10 cellular contexts compared by ENCODE assay signal in genomic region chr1:110406407-110406806, GRCh38. TPM values are rescaled to one million over a fixed set of nuclear protein-coding genes. Genes with fewer than 3 reads are reported as not detected.
DNase-seq lines count a peak whose midpoint lies in the region; TF ChIP-seq lines count a peak whose summit lies in the region.
"Not testable (repeated sequence)": the region's sequence is repeated elsewhere in the genome, so short reads cannot be mapped to it uniquely, and the experiment has no call there.
"Had no signal": no experiment of that assay in that cellular context is flagged by ENCODE, and none has a peak within 500 bp of the region (broad histone marks: within the 10 kb centered on the region; RNA-seq: fewer than 3 reads in every experiment).

No MANE protein-coding gene starts in this region.

- not testable (repeated sequence) for H3K79me2 ChIP-seq in OCI-LY1 (ENCODE audit: insufficient read depth, low read length)

- H3K4me1 Mint-ChIP-seq in glutamatergic neuron (ENCODE audit: low read depth, unreplicated experiment): not testable (repeated sequence)

- H3K9me3 ChIP-seq in OCI-LY1 (ENCODE audit: low read length); mucosa of rectum (ENCODE audit: control insufficient read depth in 2 of 2, low read length in 2 of 2): not testable (repeated sequence)

- H3K4me3 ChIP-seq in GM06990 (replicated peaks; ENCODE audit: low read depth, low read length) (peak overlapping the region; percentile 99), OCI-LY1 (ENCODE audit: low read depth, low read length, poor library complexity, severe bottlenecking) (peak overlapping the region; percentile 79), cardiac fibroblast (replicated peaks in 1 of 2; ENCODE audit: low read depth in 2 of 2, low read length in 2 of 2) (peak overlapping the region; percentile 77 to 89), mucosa of rectum (ENCODE audit: low read length in 2 of 2) (peak overlapping the region; percentile 92 to 97), skeletal muscle cell (ENCODE audit: low read depth, low read length) (peak overlapping the region; percentile 92)

- H3K4me2 ChIP-seq in OCI-LY1 (ENCODE audit: low read length): peak overlapping the region; percentile 92

- H2AFZ ChIP-seq in OCI-LY1 (ENCODE audit: low read length): not testable (repeated sequence)

- H3K36me3 ChIP-seq in GM06990 (ENCODE audit: control insufficient read depth, insufficient read depth, low read length): not testable (repeated sequence)
- H3K36me3 ChIP-seq in OCI-LY1 (ENCODE audit: insufficient read depth, low read length) (peaks cover 39% of the 10 kb centered on the region), mucosa of rectum (ENCODE audit: control insufficient read depth in 2 of 2, insufficient read depth in 2 of 2, low read length in 2 of 2) (peaks cover 29 to 31% of the 10 kb centered on the region in 2 donors)

- H3K9ac ChIP-seq in OCI-LY1 (ENCODE audit: low read length) (peak overlapping the region; percentile 86), mucosa of rectum (ENCODE audit: low read depth in 1 of 2, low read length in 2 of 2) (peak overlapping the region; percentile 14 to 99)

- not testable (repeated sequence) for H4K20me1 ChIP-seq in OCI-LY1 (ENCODE audit: insufficient read depth, low read length)

- H3K4me3 Mint-ChIP-seq in glutamatergic neuron (ENCODE audit: unreplicated experiment): peak overlapping the region; percentile 99

- H3K4me1 ChIP-seq in OCI-LY1 (ENCODE audit: insufficient read depth, low read length, severe bottlenecking): peaks cover 31% of the 10 kb centered on the region
- not testable (repeated sequence) for H3K4me1 ChIP-seq in mucosa of rectum (ENCODE audit: control insufficient read depth in 2 of 2, insufficient read depth in 2 of 2, low read length in 2 of 2)

- H3K27ac Mint-ChIP-seq in glutamatergic neuron (ENCODE audit: unreplicated experiment): peak overlapping the region; percentile 96

- not testable (repeated sequence) for H3K36me3 Mint-ChIP-seq in glutamatergic neuron (ENCODE audit: unreplicated experiment)

- H3K27me3 Mint-ChIP-seq in glutamatergic neuron (ENCODE audit: unreplicated experiment): not testable (repeated sequence)

- peak overlapping the region; percentile 63 for H3K27ac ChIP-seq in OCI-LY1 (ENCODE audit: low read depth, low read length, poor library complexity, severe bottlenecking)
- H3K27ac ChIP-seq in mucosa of rectum (ENCODE audit: low read depth in 2 of 2, low read length in 2 of 2): not testable (repeated sequence)

- not testable (repeated sequence) for TF ChIP-seq CTCF in GM06990 (IDR thresholded peaks at IDR 0.05; ENCODE audit: insufficient read depth, low read length, poor library complexity, severe bottlenecking); OCI-LY1 (IDR thresholded peaks at IDR 0.05; ENCODE audit: low read length); cardiac fibroblast (IDR thresholded peaks at IDR 0.05; ENCODE audit: low read depth, low read length); glutamatergic neuron (IDR thresholded peaks at IDR 0.05; ENCODE audit: partially characterized antibody, unreplicated experiment)

- not testable (repeated sequence) for H3K9me3 Mint-ChIP-seq in glutamatergic neuron (ENCODE audit: unreplicated experiment)

- not testable (repeated sequence) for H3K9me2 ChIP-seq in OCI-LY1 (ENCODE audit: low read depth, low read length)

- DNase-seq in GM06990 (ENCODE audit: extremely low read depth, insufficient read length); cardiac fibroblast (ENCODE audit: low read depth in 2 of 2); glutamatergic neuron; skeletal muscle cell (ENCODE audit: low read depth): not testable (repeated sequence)
- DNase-seq in activated CD8-positive, alpha-beta memory T cell treated with anti-CD3 and anti-CD28 coated beads for 24 hours: peak; percentile 51

- H3K27me3 ChIP-seq in GM06990 (replicated peaks; ENCODE audit: control insufficient read depth, insufficient read depth, low read length); OCI-LY1 (ENCODE audit: insufficient read depth, low read length); mucosa of rectum (ENCODE audit: control insufficient read depth in 2 of 2, insufficient read depth in 2 of 2, low read length in 2 of 2): not testable (repeated sequence)

- H3F3A ChIP-seq in OCI-LY1 (ENCODE audit: insufficient read depth, low read length): not testable (repeated sequence)

RNA-seq across cellular contexts. Expression of gene LAMTOR5, which starts 1.1 kb away (rescaled TPM):
- total RNA-seq in glutamatergic neuron (ENCODE audit: unreplicated experiment): 135 TPM

RNA-seq across cellular contexts. Expression of gene SLC16A4, which starts 15.6 kb away (rescaled TPM):
- total RNA-seq in glutamatergic neuron (ENCODE audit: unreplicated experiment): 4.4 TPM

RNA-seq across cellular contexts. Expression of gene PROK1, which starts 44.5 kb away (rescaled TPM):
- not detected for total RNA-seq in glutamatergic neuron (ENCODE audit: unreplicated experiment)
- total RNA-seq: dermis microvascular lymphatic vessel endothelial cell, H4, Right ventricle myocardium superior had no signal
